8 cellular contexts compared by ENCODE assay signal in the genomic region with DNA sequence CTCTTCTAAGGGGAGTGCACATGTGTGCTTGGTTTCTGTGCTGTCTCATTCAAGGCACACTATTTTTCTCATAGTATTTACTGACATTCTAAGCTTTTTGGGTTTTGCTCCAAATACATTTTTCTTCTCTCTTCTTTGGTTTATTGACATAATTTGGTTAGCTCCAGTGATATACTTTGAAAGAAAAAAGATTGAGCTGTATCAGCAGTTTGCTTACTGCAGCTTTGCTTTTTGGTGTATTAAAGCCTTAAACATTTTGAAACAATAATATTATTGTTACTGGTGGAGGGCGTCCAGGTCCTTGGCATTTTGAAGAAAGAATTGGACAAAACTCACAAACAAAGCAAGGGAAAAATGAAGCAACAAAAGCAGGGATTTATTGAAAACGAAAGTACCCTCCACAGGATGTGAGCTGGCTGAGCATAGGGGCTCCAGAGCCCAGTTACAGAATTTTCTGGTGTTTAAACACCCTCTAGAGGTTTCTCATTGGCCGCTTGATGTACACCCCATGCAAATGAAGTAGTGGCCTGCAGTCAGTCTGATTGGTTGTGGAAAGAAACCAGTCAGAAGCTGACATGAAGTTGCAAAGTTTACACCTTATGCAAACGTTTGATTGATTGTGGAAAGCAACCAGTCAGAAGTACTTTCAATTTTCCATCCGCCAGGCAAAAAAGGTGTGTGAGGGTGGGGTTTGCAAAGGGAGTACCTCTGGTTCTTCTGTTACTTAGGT.
DNase-seq lines count a peak whose midpoint lies in the region; TF ChIP-seq lines count a peak whose summit lies in the region.

No MANE protein-coding gene starts in this region.

- no peaks in the 10 kb centered on the region for H3K79me2 ChIP-seq in OCI-LY3 (ENCODE audit: low read length)

- H3K4me3 ChIP-seq in OCI-LY3 (ENCODE audit: low read length): no peak overlapping the region
- peak overlapping the region; percentile 32 to 34 for H3K4me3 ChIP-seq in muscle layer of duodenum (ENCODE audit: low read depth in 1 of 2, low read length in 2 of 2)
- H3K4me3 ChIP-seq in effector memory CD4-positive, alpha-beta T cell (ENCODE audit: insufficient read depth, low read depth, low read length, poor library complexity, severe bottlenecking): no peak overlapping the region
- no peak overlapping the region for H3K4me3 ChIP-seq in H7 (ENCODE audit: insufficient read depth, low read depth, low read length)

- H3K27ac ChIP-seq in OCI-LY3 (ENCODE audit: low read length) (no peak overlapping the region), muscle layer of duodenum (ENCODE audit: low read length) (no peak overlapping the region)
- H3K27ac ChIP-seq in effector memory CD4-positive, alpha-beta T cell (ENCODE audit: insufficient read depth, low read length, poor library complexity, severe bottlenecking): no peak overlapping the region

- peak; percentile 65 for DNase-seq in Daoy (ENCODE audit: low read depth)
- DNase-seq in dermis blood vessel endothelial cell: peak; percentile 85
- DNase-seq in NCI-H128 (lab: John Stamatoyannopoulos, UW; ENCODE audit: unreplicated experiment): no peak
- no peak for DNase-seq in DMS53 (lab: John Stamatoyannopoulos, UW)
- no peak for DNase-seq in effector memory CD4-positive, alpha-beta T cell
- no peak for DNase-seq in H7

- H2AFZ ChIP-seq in OCI-LY3 (ENCODE audit: low read depth, low read length): no peak overlapping the region

- TF ChIP-seq CTCF in OCI-LY3 (IDR thresholded peaks at IDR 0.05; ENCODE audit: low read depth, low read length): peak; percentile 14; the same call in 1 of the 2 replicates

- no peak overlapping the region for H3K9ac ChIP-seq in OCI-LY3 (ENCODE audit: low read length)

- no peaks in the 10 kb centered on the region for H4K20me1 ChIP-seq in OCI-LY3 (ENCODE audit: insufficient read depth, low read length)

- H3K36me3 ChIP-seq in OCI-LY3 (replicated peaks; ENCODE audit: low read depth, low read length) (no peaks in the 10 kb centered on the region), muscle layer of duodenum (ENCODE audit: control insufficient read depth in 1 of 2, insufficient read depth in 2 of 2, low read length in 2 of 2) (no peaks in the 10 kb centered on the region), H7 (replicated peaks; ENCODE audit: control insufficient read depth, insufficient read depth, low read length) (no peaks in the 10 kb centered on the region)
- H3K36me3 ChIP-seq in effector memory CD4-positive, alpha-beta T cell (ENCODE audit: control insufficient read depth, insufficient read depth, low read length): no peaks in the 10 kb centered on the region

- H3K4me1 ChIP-seq in OCI-LY3 (ENCODE audit: low read length) (0 out of 2 replicates have a peak, but pooled peaks cover 5% of the 10 kb centered on the region), muscle layer of duodenum (ENCODE audit: control insufficient read depth in 1 of 2, insufficient read depth in 2 of 2, low read length in 2 of 2) (peaks cover 0 to 5% of the 10 kb centered on the region in 2 donors)
- no peaks in the 10 kb centered on the region for H3K4me1 ChIP-seq in effector memory CD4-positive, alpha-beta T cell (ENCODE audit: control insufficient read depth, insufficient read depth, low read length, poor library complexity, severe bottlenecking)

- H3K27me3 ChIP-seq in OCI-LY3 (ENCODE audit: low read depth, low read length): no peaks in the 10 kb centered on the region
- H3K27me3 ChIP-seq in muscle layer of duodenum (ENCODE audit: low read depth, low read length): no peaks in the 10 kb centered on the region
- H3K27me3 ChIP-seq in effector memory CD4-positive, alpha-beta T cell (replicated peaks; ENCODE audit: control insufficient read depth, insufficient read depth, low read length, poor library complexity, severe bottlenecking): no peaks in the 10 kb centered on the region
- H3K27me3 ChIP-seq in H7 (ENCODE audit: control insufficient read depth, insufficient read depth, low read length): no peaks in the 10 kb centered on the region

- H3K4me2 ChIP-seq in OCI-LY3 (ENCODE audit: low read length): peak overlapping the region; percentile 7; the same call in 1 of the 2 replicates

- H3K9me3 ChIP-seq in OCI-LY3 (ENCODE audit: insufficient read depth, low read length): no peaks in the 10 kb centered on the region
- no peaks in the 10 kb centered on the region for H3K9me3 ChIP-seq in muscle layer of duodenum (ENCODE audit: control insufficient read depth in 1 of 2, low read length in 2 of 2)
- H3K9me3 ChIP-seq in effector memory CD4-positive, alpha-beta T cell (ENCODE audit: control insufficient read depth, low read length): no peaks in the 10 kb centered on the region

Comparison
In these comparisons a context has a peak if more than half of its experiments do, and no peak if none do; other contexts are left out.
1. DNase-seq: peak in Daoy (single experiment) and dermis blood vessel endothelial cell (single experiment); none in NCI-H128 (single experiment), DMS53 (single experiment), effector memory CD4-positive, alpha-beta T cell (0 of 3) and H7 (single experiment).
2. H3K4me3 ChIP-seq: peak in muscle layer of duodenum (2 of 2); none in OCI-LY3 (single experiment), effector memory CD4-positive, alpha-beta T cell (single experiment) and H7 (single experiment).